Comparison of ENCODE assay signal across 17 cellular contexts in the genomic region with DNA sequence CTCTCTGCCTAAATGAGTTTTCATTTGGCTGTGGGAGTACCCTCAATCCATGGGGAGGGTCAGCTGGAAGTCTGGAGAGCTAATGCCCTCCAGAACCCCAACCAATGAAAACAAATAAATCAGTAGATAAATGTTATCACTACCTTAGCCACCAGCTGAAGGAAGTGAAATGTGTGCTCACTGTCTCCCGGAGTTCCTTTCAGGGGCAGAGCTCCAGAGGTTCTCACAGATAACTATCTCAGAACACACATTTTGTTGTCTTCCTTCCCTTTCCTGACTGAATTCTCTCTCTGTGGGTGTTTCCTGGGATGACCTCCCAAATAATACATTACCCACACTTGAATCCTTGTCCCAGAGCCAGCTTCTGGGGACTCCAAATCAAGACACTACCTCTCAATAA.
"Had no signal": no experiment of that assay in that cellular context is flagged by ENCODE, and none has a peak within 500 bp of the region (broad histone marks: within the 10 kb centered on the region; RNA-seq: fewer than 3 reads in every experiment).

No MANE protein-coding gene starts in this region.

- H3K36me3 Mint-ChIP-seq: natural killer cell treated with Interleukin-12 subunit alpha and Interleukin-12 subunit beta and Interleukin-15 and Interleukin-18, amount 100 ng/mL, for 72 hours had no signal

- H3K9me3 ChIP-seq: colonic mucosa, gastrocnemius medialis, ovary had no signal

- DNase-seq: colonic mucosa; effector CD4-positive, alpha-beta T cell; gastrocnemius medialis; heart right ventricle; hypothalamus; kidney glomerular epithelial cell; mammary epithelial cell; midbrain; ovary; right cardiac atrium; stimulated activated CD4-positive, alpha-beta T cell treated with anti-CD3 and anti-CD28 coated beads, Interleukin-2, amount 100 ng/mL, for 48 hours; stimulated activated naive CD4-positive, alpha-beta T cell treated with Interleukin-2 at 50 U/mL for 16 hours; trophoblast cell had no signal

- H3K27ac ChIP-seq: colonic mucosa, epithelial cell of prostate, esophagus muscularis mucosa, gastrocnemius medialis, ovary had no signal

- H3K4me2 ChIP-seq: smooth muscle cell had no signal

- H3K4me3 Mint-ChIP-seq: natural killer cell treated with Interleukin-12 subunit alpha and Interleukin-12 subunit beta and Interleukin-15 and Interleukin-18, amount 100 ng/mL, for 72 hours had no signal

- H3K4me1 ChIP-seq: colonic mucosa, esophagus muscularis mucosa, gastrocnemius medialis had no signal

- ATAC-seq: gastrocnemius medialis; natural killer cell treated with Interleukin-12 subunit alpha and Interleukin-12 subunit beta and Interleukin-15 and Interleukin-18, amount 100 ng/mL, for 72 hours had no signal

- H3K27ac Mint-ChIP-seq: natural killer cell treated with Interleukin-12 subunit alpha and Interleukin-12 subunit beta and Interleukin-15 and Interleukin-18, amount 100 ng/mL, for 72 hours had no signal

- H3K27me3 ChIP-seq: colonic mucosa, esophagus muscularis mucosa, gastrocnemius medialis, heart right ventricle, ovary had no signal

- H3K36me3 ChIP-seq: colonic mucosa, esophagus muscularis mucosa, gastrocnemius medialis, heart right ventricle, ovary had no signal

- H3K4me3 ChIP-seq: colonic mucosa, esophagus muscularis mucosa, gastrocnemius medialis, heart right ventricle, ovary, smooth muscle cell had no signal
